In genomic region chr12:10371910-10372533, GRCh38 we compare ENCODE assay signal across 17 cellular contexts. TPM values are rescaled to one million over a fixed set of nuclear protein-coding genes. Genes with fewer than 3 reads are reported as not detected.
DNase-seq lines count a peak whose midpoint lies in the region; ATAC-seq, FAIRE-seq and TF ChIP-seq lines count a peak whose summit lies in the region.
"Not testable (repeated sequence)": the region's sequence is repeated elsewhere in the genome, so short reads cannot be mapped to it uniquely, and the experiment has no call there.
"Had no signal": no experiment of that assay in that cellular context is flagged by ENCODE, and none has a peak within 500 bp of the region (broad histone marks: within the 10 kb centered on the region; RNA-seq: fewer than 3 reads in every experiment).

No MANE protein-coding gene starts in this region.

- H3K14ac ChIP-seq in neuronal stem cell (ENCODE audit: low read length) = not testable (repeated sequence)

- H3K27me3 ChIP-seq in CD8-positive, alpha-beta T cell (ENCODE audit: insufficient read depth, low read length); K562 (ENCODE audit: control insufficient read depth in 2 of 2, insufficient read depth in 2 of 2, low read length in 2 of 2); neuronal stem cell (ENCODE audit: control insufficient read depth in 3 of 3, insufficient read depth in 3 of 3, low read depth in 1 of 3, low read length in 3 of 3); transverse colon: not testable (repeated sequence)

- H4K20me1 ChIP-seq in K562 (replicated peaks; ENCODE audit: control insufficient read depth, insufficient read depth, low read length) = not testable (repeated sequence)

- BruUV-seq in K562 (replicated peaks; lab: Mats Ljungman, UMichigan) = not testable (repeated sequence)

- peak overlapping the region; percentile 55 for H3K4me3 Mint-ChIP-seq in CD8-positive, alpha-beta T cell
- H3K4me3 Mint-ChIP-seq in effector memory CD8-positive, alpha-beta T cell = peak overlapping the region; percentile 52 to 62

- not testable (repeated sequence) for H3K79me1 ChIP-seq in neuronal stem cell (ENCODE audit: low read depth, low read length)

- not testable (repeated sequence) for H3K9ac ChIP-seq in K562 (ENCODE audit: insufficient read depth in 1 of 2, low read depth in 2 of 2, low read length in 2 of 2); neuronal stem cell (ENCODE audit: low read depth, low read length, poor library complexity)

- H2BK5ac ChIP-seq in neuronal stem cell (ENCODE audit: low read length) = not testable (repeated sequence)

- H3K4me1 ChIP-seq in CD8-positive, alpha-beta T cell (ENCODE audit: insufficient read depth, low read length) = peaks cover 92% of the 10 kb centered on the region
- not testable (repeated sequence) for H3K4me1 ChIP-seq in K562 (replicated peaks in 1 of 2; ENCODE audit: control insufficient read depth in 2 of 2, insufficient read depth in 2 of 2, low read length in 2 of 2); neuronal stem cell (ENCODE audit: control insufficient read depth in 2 of 2, insufficient read depth in 1 of 2, low read depth in 1 of 2, low read length in 2 of 2)
- peaks cover 0 to 31% (median 11%) of the 10 kb centered on the region in 4 donors for H3K4me1 ChIP-seq in transverse colon

- H3K27ac ChIP-seq in CD8-positive, alpha-beta T cell (ENCODE audit: low read depth, low read length); K562 (ENCODE audit: extremely low read depth, low read depth, low read length); neuronal stem cell (replicated peaks; ENCODE audit: low read length): not testable (repeated sequence)
- H3K27ac ChIP-seq in VCaP (peak overlapping the region; percentile 63), transverse colon (peak overlapping the region; percentile 71 to 84 (median 74))

- not testable (repeated sequence) for TF ChIP-seq EP300 in K562 (IDR thresholded peaks at IDR 0.05; ENCODE audit: low read length); transverse colon (IDR thresholded peaks at IDR 0.05; ENCODE audit: low read depth)

- DNase-seq in CD8-positive, alpha-beta T cell; K562 (ENCODE audit: extremely low read depth in 1 of 4, low spot score in 3 of 4); effector memory CD8-positive, alpha-beta T cell; neuronal stem cell (ENCODE audit: low spot score); transverse colon: not testable (repeated sequence)
- DNase-seq in LoVo (ENCODE audit: low spot score) (peak; percentile 55), lung microvascular endothelial cell (ENCODE audit: low read depth in 2 of 2) (peak; percentile 49 to 58)

- H2AK5ac ChIP-seq in neuronal stem cell (ENCODE audit: low read depth, low read length) = not testable (repeated sequence)

- H3K27me3 Mint-ChIP-seq in CD8-positive, alpha-beta T cell (ENCODE audit: low read depth); effector memory CD8-positive, alpha-beta T cell: not testable (repeated sequence)

- H3K4ac ChIP-seq in neuronal stem cell (ENCODE audit: low read length) = not testable (repeated sequence)

- not testable (repeated sequence) for H3K18ac ChIP-seq in neuronal stem cell (ENCODE audit: low read length)

- not testable (repeated sequence) for H3K4me2 ChIP-seq in K562 (ENCODE audit: insufficient read depth, low read length); neuronal stem cell (ENCODE audit: insufficient read depth, low read length, poor library complexity, severe bottlenecking)

- H3K4me3 ChIP-seq in CD8-positive, alpha-beta T cell (ENCODE audit: low read depth, low read length) = peak overlapping the region; percentile 17
- H3K4me3 ChIP-seq in K562; neuronal stem cell (ENCODE audit: low read length in 2 of 2); transverse colon: not testable (repeated sequence)

- H2BK12ac ChIP-seq in neuronal stem cell (ENCODE audit: low read length) = not testable (repeated sequence)

- intact Hi-C loops in CD8-positive, alpha-beta T cell (cut with DNase I, micrococcal nuclease) = loop anchor here (1.0 to 5.0 kb wide), 3 partner anchors 9 to 35 kb away; partner anchors contain the start of gene KLRC4 (in 1 of the 2)
- intact Hi-C loops in K562 (cut with micrococcal nuclease); transverse colon (cut with DNase I; ENCODE audit: low total_unique reads): not testable (repeated sequence)

- H3K4me1 Mint-ChIP-seq in CD8-positive, alpha-beta T cell (ENCODE audit: low read depth) = peaks cover 77% of the 10 kb centered on the region
- peaks cover 56 to 74% of the 10 kb centered on the region in 2 donors for H3K4me1 Mint-ChIP-seq in effector memory CD8-positive, alpha-beta T cell (ENCODE audit: low read depth in 2 of 2)

- H3K23ac ChIP-seq in neuronal stem cell (ENCODE audit: low read depth, low read length, poor library complexity) = not testable (repeated sequence)

- TF ChIP-seq POLR2A in K562 (conservative IDR thresholded peaks at IDR 0.05); transverse colon (IDR thresholded peaks at IDR 0.05): not testable (repeated sequence)

- peaks cover 85% of the 10 kb centered on the region for H3K36me3 Mint-ChIP-seq in CD8-positive, alpha-beta T cell
- H3K36me3 Mint-ChIP-seq in effector memory CD8-positive, alpha-beta T cell (ENCODE audit: insufficient read depth) = peaks cover 94% of the 10 kb centered on the region

- not testable (repeated sequence) for TF ChIP-seq CTCF in CD8-positive, alpha-beta T cell (IDR thresholded peaks at IDR 0.05); VCaP (conservative IDR thresholded peaks at IDR 0.05); K562 (IDR thresholded peaks at IDR 0.05 in 2 of 3, conservative IDR thresholded peaks at IDR 0.05 in 1 of 3; ENCODE audit: insufficient read depth in 2 of 3, low read depth in 1 of 3, low read length in 3 of 3); transverse colon (IDR thresholded peaks at IDR 0.05)

- CTCF ChIA-PET in CD8-positive, alpha-beta T cell (lab: Charles Lee); K562 (lab: Yijun Ruan, JAX; ENCODE audit: low intra/inter-chr PET ratio): not testable (repeated sequence)

- 50% methylated on average over 6 of the region's 6 CpGs for WGBS in K562 (ENCODE audit: insufficient coverage, low coverage, missing lambda C conversion rate)
- WGBS in neuronal stem cell (ENCODE audit: extremely low coverage in 2 of 2, insufficient read length in 2 of 2, insufficient replicate concordance in 1 of 2), 2 donors = no CpG with 5 or more reads among the region's 6 CpGs
- 42 to 44% methylated on average over 5 to 6 of the region's 6 CpGs for WGBS in transverse colon (ENCODE audit: low coverage in 1 of 2), 2 donors

- not testable (repeated sequence) for TF ChIP-seq RAD21 in K562 (CRISPR knock-in tag; conservative IDR thresholded peaks at IDR 0.05 in 1 of 2, IDR thresholded peaks at IDR 0.05 in 1 of 2)

- not testable (repeated sequence) for H3K79me2 ChIP-seq in K562 (ENCODE audit: control insufficient read depth, insufficient read depth, low read length)

- not testable (repeated sequence) for H3K9me1 ChIP-seq in K562 (ENCODE audit: control insufficient read depth, insufficient read depth, low read length)

- H4K91ac ChIP-seq in neuronal stem cell (ENCODE audit: low read depth, low read length, poor library complexity) = not testable (repeated sequence)

- not testable (repeated sequence) for H3K9me3 Mint-ChIP-seq in CD8-positive, alpha-beta T cell; effector memory CD8-positive, alpha-beta T cell

- not testable (repeated sequence) for H2BK15ac ChIP-seq in neuronal stem cell (ENCODE audit: low read length)

- peak overlapping the region; percentile 83 for H3K27ac Mint-ChIP-seq in CD8-positive, alpha-beta T cell
- peak overlapping the region; percentile 22 to 66 for H3K27ac Mint-ChIP-seq in effector memory CD8-positive, alpha-beta T cell

- not testable (repeated sequence) for H3K9me3 ChIP-seq in CD8-positive, alpha-beta T cell (ENCODE audit: low read length); K562 (replicated peaks; ENCODE audit: control insufficient read depth, insufficient read depth, low read depth, low read length); neuronal stem cell (replicated peaks in 1 of 2; ENCODE audit: control insufficient read depth in 2 of 2, insufficient read depth in 1 of 2, low read depth in 1 of 2, low read length in 2 of 2); transverse colon

- in situ Hi-C loops in K562 (cut with MboI); transverse colon (cut with MboI; ENCODE audit: low pct_ligation_motif_present in 1 of 4, low pct_unique_long_range_greater_than_20kb in 1 of 4, low sequenced_read_pairs in 3 of 4): not testable (repeated sequence)

- H2AFZ ChIP-seq in K562 (ENCODE audit: low read depth, low read length) (peak overlapping the region; percentile 56; the same call in 1 of the 2 replicates), neuronal stem cell (ENCODE audit: low read length) (peak overlapping the region; percentile 50)

- not testable (repeated sequence) for H2BK120ac ChIP-seq in neuronal stem cell (ENCODE audit: low read depth, low read length)

- not testable (repeated sequence) for ATAC-seq in CD8-positive, alpha-beta T cell; K562; effector memory CD8-positive, alpha-beta T cell (replicated peaks)

- H3K36me3 ChIP-seq in CD8-positive, alpha-beta T cell (ENCODE audit: insufficient read depth, low read length) = peaks cover 46% of the 10 kb centered on the region
- H3K36me3 ChIP-seq in K562 (ENCODE audit: control insufficient read depth, insufficient read depth, low read length); neuronal stem cell (replicated peaks in 1 of 2; ENCODE audit: control insufficient read depth in 2 of 2, insufficient read depth in 2 of 2, low read length in 2 of 2); transverse colon: not testable (repeated sequence)

- POLR2A ChIA-PET in CD8-positive, alpha-beta T cell (lab: Charles Lee); K562 (lab: Yijun Ruan, JAX): not testable (repeated sequence)

- FAIRE-seq in K562 (lab: Jason Lieb, UNC) = not testable (repeated sequence)

- H4K8ac ChIP-seq in neuronal stem cell (ENCODE audit: low read depth, low read length) = not testable (repeated sequence)

RNA-seq across cellular contexts. Expression of gene KLRK1, which starts 17.8 kb away (rescaled TPM):
- total RNA-seq in CD8-positive, alpha-beta T cell = 100 to 1,000 TPM; 238 to 242 TPM
- 0.21 TPM in 1 of 2 replicates, not detected in the other for total RNA-seq in K562 (2011; cell fraction: chromatin; rRNA removed; ENCODE audit: low replicate concordance)
- not detected in 2 replicates for total RNA-seq in K562 (2011; cell fraction: nucleolus; rRNA removed)
- not detected in 2 replicates for total RNA-seq in K562 (2011; cell fraction: nucleoplasm; rRNA removed)
- total RNA-seq in K562 (2014; rRNA removed) = not detected in 2 replicates
- 0.07 TPM in 1 of 2 replicates, not detected in the other for total RNA-seq in K562 (2014; rRNA removed; fragmentation: Illumina TruSeq; extraction: Trizol)
- total RNA-seq in K562 (2015; rRNA removed; fragmentation: Illumina TruSeq; extraction: Trizol) = not detected in 2 replicates
- 0.09 TPM in 2 replicates for total RNA-seq in K562 (2021)
- 0.06 and 0.11 TPM in 2 replicates for polyA plus RNA-seq in K562 (2011; rRNA removed)
- 0.09 TPM in 1 of 2 replicates, not detected in the other for polyA plus RNA-seq in K562 (2011; cell fraction: cytosol; rRNA removed)
- polyA plus RNA-seq in K562 (2011; cell fraction: nucleus; rRNA removed) = 0.20 and 0.45 TPM in 2 replicates
- 0.05 and 0.10 TPM in 2 replicates for polyA plus RNA-seq in K562 (2012)
- 0.09 TPM in 1 of 2 replicates, not detected in the other for polyA plus RNA-seq in K562 (2014; fragmentation: Illumina TruSeq; extraction: Trizol)
- under 1 TPM; 0.03 to 0.04 TPM for polyA plus RNA-seq in K562 (2014; fragmentation: Nextera tagmentation; extraction: Ambion mirVana)
- not detected in 2 replicates for polyA plus RNA-seq in K562 (2014; rRNA removed)
- polyA minus RNA-seq in K562 (2011; rRNA and poly(A)+ RNA removed) = not detected in 2 replicates
- 2.0 TPM in 1 of 2 replicates, not detected in the other for polyA minus RNA-seq in K562 (2011; cell fraction: cytosol; rRNA and poly(A)+ RNA removed)
- not detected in 2 replicates for polyA minus RNA-seq in K562 (2011; cell fraction: nucleus; rRNA and poly(A)+ RNA removed)
- not detected in 2 replicates for total RNA-seq in lung microvascular endothelial cell
- polyA plus RNA-seq in neuronal stem cell (2013, experiment 1 of 2) = not detected
- polyA plus RNA-seq in neuronal stem cell (2013, experiment 2 of 2) = not detected
- total RNA-seq in transverse colon = 1 to 10 TPM in 3 of 4 donors, not detected in 1; 4.9 to 5.4 (median 5.0) TPM
- total RNA-seq: H7, left ventricle myocardium superior, smooth muscle cell had no signal
- polyA plus RNA-seq: BJ, smooth muscle cell had no signal

RNA-seq across cellular contexts. Expression of gene KLRC4, which starts 37.5 kb away (rescaled TPM):
- 10 to 100 TPM; 14.3 to 16.0 TPM for total RNA-seq in CD8-positive, alpha-beta T cell
- 0.58 and 1.4 TPM in 2 replicates for total RNA-seq in K562 (2011; cell fraction: chromatin; rRNA removed; ENCODE audit: low replicate concordance)
- not detected in 2 replicates for total RNA-seq in K562 (2011; cell fraction: nucleolus; rRNA removed)
- 0.73 TPM in 1 of 2 replicates, not detected in the other for total RNA-seq in K562 (2011; cell fraction: nucleoplasm; rRNA removed)
- total RNA-seq in K562 (2014; rRNA removed) (not detected in 2 replicates), K562 (2014; rRNA removed; fragmentation: Illumina TruSeq; extraction: Trizol) (not detected in 2 replicates), K562 (2015; rRNA removed; fragmentation: Illumina TruSeq; extraction: Trizol) (not detected in 2 replicates), K562 (2021) (not detected in 2 replicates), lung microvascular endothelial cell (not detected in 2 replicates), transverse colon (1 to 10 TPM in 2 of 4 donors, not detected in 2; 1.4 to 2.2 TPM)
- polyA plus RNA-seq in K562 (2011; rRNA removed) (0.17 and 0.34 TPM in 2 replicates), K562 (2014; fragmentation: Illumina TruSeq; extraction: Trizol) (not detected in 2 replicates), K562 (2014; fragmentation: Nextera tagmentation; extraction: Ambion mirVana) (not detected), K562 (2014; rRNA removed) (not detected in 2 replicates)
- not detected in 2 replicates for polyA plus RNA-seq in K562 (2011; cell fraction: cytosol; rRNA removed)
- 0.76 TPM in 1 of 2 replicates, not detected in the other for polyA plus RNA-seq in K562 (2011; cell fraction: nucleus; rRNA removed)
- polyA plus RNA-seq in K562 (2012) = not detected in 2 replicates
- polyA minus RNA-seq in K562 (2011; rRNA and poly(A)+ RNA removed) = 0.69 TPM in 1 of 2 replicates, not detected in the other
- polyA minus RNA-seq in K562 (2011; cell fraction: cytosol; rRNA and poly(A)+ RNA removed) = not detected in 2 replicates
- polyA minus RNA-seq in K562 (2011; cell fraction: nucleus; rRNA and poly(A)+ RNA removed) = 0.44 TPM in 1 of 2 replicates, not detected in the other
- polyA plus RNA-seq in neuronal stem cell (2013, experiment 1 of 2) = not detected
- polyA plus RNA-seq in neuronal stem cell (2013, experiment 2 of 2) = not detected
- total RNA-seq: activated B cell treated with CpG ODN at 0.5 μM for 24 hours; activated CD4-positive, alpha-beta T cell treated with anti-CD3 and anti-CD28 coated beads, Interleukin-2, amount 10 ng/mL, durations not matched to agents 7 days and 5 days; body of pancreas; H7; left ventricle myocardium superior; right cardiac atrium; smooth muscle cell had no signal
- polyA plus RNA-seq: BJ, right cardiac atrium, smooth muscle cell had no signal

RNA-seq across cellular contexts. Expression of gene KLRC3, which starts 48.4 kb away (rescaled TPM):
- total RNA-seq in CD8-positive, alpha-beta T cell = 1 to 10 TPM; 5.2 to 6.2 TPM
- 2.5 TPM in 1 of 2 replicates, not detected in the other for total RNA-seq in K562 (2011; cell fraction: chromatin; rRNA removed; ENCODE audit: low replicate concordance)
- total RNA-seq in K562 (2011; cell fraction: nucleolus; rRNA removed) = not detected in 2 replicates
- 0.66 TPM in 1 of 2 replicates, not detected in the other for total RNA-seq in K562 (2011; cell fraction: nucleoplasm; rRNA removed)
- 0.12 and 0.32 TPM in 2 replicates for total RNA-seq in K562 (2014; rRNA removed)
- total RNA-seq in K562 (2014; rRNA removed; fragmentation: Illumina TruSeq; extraction: Trizol) = 0.35 TPM in 1 of 2 replicates, not detected in the other
- not detected in 2 replicates for total RNA-seq in K562 (2015; rRNA removed; fragmentation: Illumina TruSeq; extraction: Trizol)
- not detected in 2 replicates for total RNA-seq in K562 (2021)
- polyA plus RNA-seq in K562 (2011; rRNA removed) = 0.31 TPM in 1 of 2 replicates, not detected in the other
- polyA plus RNA-seq in K562 (2011; cell fraction: cytosol; rRNA removed) = 0.18 TPM in 1 of 2 replicates, not detected in the other
- polyA plus RNA-seq in K562 (2011; cell fraction: nucleus; rRNA removed) = 0.17 and 0.38 TPM in 2 replicates
- polyA plus RNA-seq in K562 (2012) = 0.09 and 0.14 TPM in 2 replicates
- 0.21 and 0.60 TPM in 2 replicates for polyA plus RNA-seq in K562 (2014; fragmentation: Illumina TruSeq; extraction: Trizol)
- under 1 TPM in 1 of 2 experiments, not detected in 1; 0.15 TPM for polyA plus RNA-seq in K562 (2014; fragmentation: Nextera tagmentation; extraction: Ambion mirVana)
- polyA plus RNA-seq in K562 (2014; rRNA removed) = 0.09 TPM in 1 of 2 replicates, not detected in the other
- 0.35 TPM in 1 of 2 replicates, not detected in the other for polyA minus RNA-seq in K562 (2011; rRNA and poly(A)+ RNA removed)
- polyA minus RNA-seq in K562 (2011; cell fraction: cytosol; rRNA and poly(A)+ RNA removed) = not detected in 2 replicates
- 0.89 TPM in 1 of 2 replicates, not detected in the other for polyA minus RNA-seq in K562 (2011; cell fraction: nucleus; rRNA and poly(A)+ RNA removed)
- not detected in 2 replicates for total RNA-seq in lung microvascular endothelial cell
- polyA plus RNA-seq in neuronal stem cell (2013, experiment 1 of 2) = not detected
- not detected for polyA plus RNA-seq in neuronal stem cell (2013, experiment 2 of 2)
- not detected for total RNA-seq in transverse colon
- total RNA-seq: activated B cell treated with CpG ODN at 0.5 μM for 24 hours; activated CD4-positive, alpha-beta T cell treated with anti-CD3 and anti-CD28 coated beads, Interleukin-2, amount 10 ng/mL, durations not matched to agents 7 days and 5 days; body of pancreas; H7; left ventricle myocardium superior; right cardiac atrium; smooth muscle cell; thyroid gland had no signal
- polyA plus RNA-seq: BJ, right cardiac atrium, smooth muscle cell had no signal

Comparison
In these comparisons a context has a peak if more than half of its experiments do, and no peak if none do; other contexts are left out.
1. RNA of gene KLRK1, which starts 17.8 kb away (total RNA-seq): 238 to 242 TPM in CD8-positive, alpha-beta T cell; 4.9 to 5.4 TPM in transverse colon, 0.07 to 0.21 TPM in K562 and not detected in lung microvascular endothelial cell; every median in the first group is over 10 times any median in the second.
2. RNA of gene KLRC4, which starts 37.5 kb away (total RNA-seq): 14.3 to 16.0 TPM in CD8-positive, alpha-beta T cell; 1.4 to 2.2 TPM in transverse colon, 0.58 to 1.4 TPM in K562 and not detected in lung microvascular endothelial cell; every median in the first group is over 4 times any median in the second.